In the genomic region with DNA sequence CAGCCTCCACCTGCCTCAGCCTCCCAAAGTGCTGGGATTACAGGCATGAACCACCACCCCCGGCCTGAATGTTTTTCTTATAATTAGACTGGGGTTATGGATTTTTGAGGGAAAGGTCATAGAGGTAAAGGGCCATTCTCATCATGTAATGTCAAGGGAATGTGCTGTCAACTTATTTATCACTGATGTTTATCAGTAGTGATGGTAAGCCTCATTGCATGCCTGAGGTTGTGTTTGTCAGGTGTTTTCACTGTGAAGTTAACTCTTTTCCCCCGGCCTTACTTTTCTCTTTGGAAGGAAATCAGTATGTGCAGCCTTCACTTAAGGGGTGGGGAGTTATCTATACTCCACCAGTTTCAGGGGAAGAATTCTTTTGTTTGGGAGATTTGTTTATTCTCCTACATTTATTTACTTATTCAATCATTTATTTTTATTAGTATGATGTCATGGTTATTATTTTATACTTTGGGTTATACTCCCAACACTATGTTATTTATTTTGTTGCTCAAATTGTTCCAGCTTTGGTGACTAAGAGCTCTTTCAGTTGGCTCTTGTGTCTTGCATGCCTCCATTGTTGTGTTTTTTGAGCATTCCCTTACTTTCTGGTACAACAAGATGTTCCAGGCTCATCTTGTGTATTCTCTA, we compare ENCODE assay signal across 9 cellular contexts.
"Had no signal": no experiment of that assay in that cellular context is flagged by ENCODE, and none has a peak within 500 bp of the region (broad histone marks: within the 10 kb centered on the region; RNA-seq: fewer than 3 reads in every experiment).

No MANE protein-coding gene starts in this region.

- ATAC-seq: gastrocnemius medialis, heart right ventricle had no signal

- H2AFZ ChIP-seq: neural progenitor cell had no signal

- H3K4me3 Mint-ChIP-seq: activated CD4-positive, alpha-beta T cell treated with anti-CD3 and anti-CD28 coated beads, Interleukin-2, amount 10 ng/mL, durations not matched to agents 7 days and 5 days; activated naive CD8-positive, alpha-beta T cell treated with anti-CD3 and anti-CD28 coated beads, Interleukin-2, amount 10 ng/mL, durations not matched to agents 7 days and 5 days; neural progenitor cell had no signal

- H3K36me3 ChIP-seq: gastrocnemius medialis, heart right ventricle, left ventricle myocardium inferior, neural progenitor cell, thyroid gland had no signal

- H3K27ac ChIP-seq: gastrocnemius medialis, heart right ventricle, left ventricle myocardium inferior, neural progenitor cell, thyroid gland had no signal

- H3K27ac Mint-ChIP-seq: activated naive CD8-positive, alpha-beta T cell treated with anti-CD3 and anti-CD28 coated beads, Interleukin-2, amount 10 ng/mL, durations not matched to agents 7 days and 5 days; neural progenitor cell had no signal

- DNase-seq: activated CD4-positive, alpha-beta T cell treated with anti-CD3 and anti-CD28 coated beads, Interleukin-2, amount 10 ng/mL, durations not matched to agents 7 days and 5 days; activated CD4-positive, CD25-positive, alpha-beta regulatory T cell; activated naive CD8-positive, alpha-beta T cell treated with anti-CD3 and anti-CD28 coated beads, Interleukin-2, amount 10 ng/mL, durations not matched to agents 7 days and 5 days; gastrocnemius medialis; heart right ventricle; left ventricle myocardium inferior; retina; thyroid gland had no signal

- H3K9me3 ChIP-seq: gastrocnemius medialis, heart right ventricle, left ventricle myocardium inferior, thyroid gland had no signal

- H3K9me3 Mint-ChIP-seq: activated CD4-positive, alpha-beta T cell treated with anti-CD3 and anti-CD28 coated beads, Interleukin-2, amount 10 ng/mL, durations not matched to agents 7 days and 5 days; activated naive CD8-positive, alpha-beta T cell treated with anti-CD3 and anti-CD28 coated beads, Interleukin-2, amount 10 ng/mL, durations not matched to agents 7 days and 5 days; neural progenitor cell had no signal

- H3K27me3 Mint-ChIP-seq: activated CD4-positive, alpha-beta T cell treated with anti-CD3 and anti-CD28 coated beads, Interleukin-2, amount 10 ng/mL, durations not matched to agents 7 days and 5 days; activated naive CD8-positive, alpha-beta T cell treated with anti-CD3 and anti-CD28 coated beads, Interleukin-2, amount 10 ng/mL, durations not matched to agents 7 days and 5 days had no signal

- H3K4me2 ChIP-seq: neural progenitor cell had no signal

- H3K27me3 ChIP-seq: gastrocnemius medialis, heart right ventricle, neural progenitor cell, thyroid gland had no signal

- H3K4me3 ChIP-seq: gastrocnemius medialis, heart right ventricle, left ventricle myocardium inferior, neural progenitor cell, thyroid gland had no signal

- H3K36me3 Mint-ChIP-seq: activated naive CD8-positive, alpha-beta T cell treated with anti-CD3 and anti-CD28 coated beads, Interleukin-2, amount 10 ng/mL, durations not matched to agents 7 days and 5 days; neural progenitor cell had no signal
